ENCODE assay signal across 18 cellular contexts in the genomic region with DNA sequence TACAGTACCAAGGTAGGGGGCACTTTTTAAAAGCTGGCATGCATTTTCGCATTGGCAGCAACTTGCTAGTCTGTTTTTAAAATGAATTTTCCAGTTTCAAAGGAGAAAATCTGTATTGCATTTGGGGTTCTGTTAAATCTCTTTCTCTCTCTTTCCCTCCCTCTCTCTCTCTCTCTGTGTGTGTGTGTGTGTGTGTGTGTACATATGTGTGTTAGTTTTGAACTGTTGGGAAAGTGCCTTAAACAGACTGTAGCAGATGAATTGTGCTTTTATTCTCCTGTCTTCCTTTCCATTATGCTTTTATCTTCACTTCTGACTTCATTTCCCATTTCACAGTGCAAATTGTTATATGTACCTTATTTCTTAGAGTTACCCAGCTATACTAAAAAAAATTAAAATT.
"Had no signal": no experiment of that assay in that cellular context is flagged by ENCODE, and none has a peak within 500 bp of the region (broad histone marks: within the 10 kb centered on the region; RNA-seq: fewer than 3 reads in every experiment).

No MANE protein-coding gene starts in this region.

- DNase-seq: activated CD4-positive, alpha-beta T cell treated with anti-CD3 and anti-CD28 coated beads, Interleukin-2, amount 10 ng/mL, durations not matched to agents 7 days and 5 days; activated CD4-positive, CD25-positive, alpha-beta regulatory T cell; activated T-cell treated with anti-CD3 and anti-CD28 coated beads for 4 hours; brain microvascular endothelial cell; dermis blood vessel endothelial cell; gastrocnemius medialis; islet precursor cell; mucosa of descending colon; naive thymus-derived CD4-positive, alpha-beta T cell; small intestine; stimulated activated CD4-positive, alpha-beta T cell treated with anti-CD3 and anti-CD28 coated beads, Interleukin-4, amount 100 ng/mL, for 4 hours; stimulated activated CD8-positive, alpha-beta memory T cell treated with anti-CD3 and anti-CD28 coated beads, Interleukin-4, amount 100 ng/mL, for 48 hours; stimulated activated naive CD8-positive, alpha-beta T cell treated with anti-CD3 and anti-CD28 coated beads, Interleukin-15, amount 100 ng/mL, for 72 hours; upper lobe of right lung had no signal

- H2AFZ ChIP-seq: parathyroid adenoma had no signal

- H3K4me1 ChIP-seq: parathyroid adenoma, upper lobe of right lung had no signal

- H3K27me3 Mint-ChIP-seq: activated CD4-positive, alpha-beta T cell treated with anti-CD3 and anti-CD28 coated beads, Interleukin-2, amount 10 ng/mL, durations not matched to agents 7 days and 5 days; stimulated activated naive CD8-positive, alpha-beta T cell treated with anti-CD3 and anti-CD28 coated beads, Interleukin-15, amount 100 ng/mL, for 72 hours had no signal

- H3K36me3 ChIP-seq: brain microvascular endothelial cell, upper lobe of right lung had no signal

- H3K9me3 ChIP-seq: gastrocnemius medialis, mucosa of descending colon, neutrophil, upper lobe of right lung had no signal

- H3K36me3 Mint-ChIP-seq: activated naive CD4-positive, alpha-beta T cell treated with anti-CD3 and anti-CD28 coated beads, Interleukin-2, amount 50 U/mL, for 24 hours had no signal

- H3K4me3 ChIP-seq: gastrocnemius medialis, mucosa of descending colon, upper lobe of right lung had no signal

- H3K27ac Mint-ChIP-seq: activated CD4-positive, alpha-beta T cell treated with anti-CD3 and anti-CD28 coated beads, Interleukin-2, amount 10 ng/mL, durations not matched to agents 7 days and 5 days; activated naive CD4-positive, alpha-beta T cell treated with anti-CD3 and anti-CD28 coated beads, Interleukin-2, amount 50 U/mL, for 24 hours; naive thymus-derived CD4-positive, alpha-beta T cell had no signal

- H3K9me3 Mint-ChIP-seq: activated CD4-positive, alpha-beta T cell treated with anti-CD3 and anti-CD28 coated beads, Interleukin-2, amount 10 ng/mL, durations not matched to agents 7 days and 5 days; activated naive CD4-positive, alpha-beta T cell treated with anti-CD3 and anti-CD28 coated beads, Interleukin-2, amount 50 U/mL, for 24 hours; naive thymus-derived CD4-positive, alpha-beta T cell; stimulated activated naive CD8-positive, alpha-beta T cell treated with anti-CD3 and anti-CD28 coated beads, Interleukin-15, amount 100 ng/mL, for 72 hours had no signal

- H3K27ac ChIP-seq: brain microvascular endothelial cell, neutrophil, parathyroid adenoma, upper lobe of right lung had no signal

- ATAC-seq: gastrocnemius medialis; left lobe of liver; mucosa of descending colon; naive thymus-derived CD4-positive, alpha-beta T cell; stimulated activated naive CD8-positive, alpha-beta T cell treated with anti-CD3 and anti-CD28 coated beads, Interleukin-15, amount 100 ng/mL, for 72 hours; upper lobe of right lung had no signal

- H3K79me2 ChIP-seq: parathyroid adenoma had no signal

- H3K27me3 ChIP-seq: brain microvascular endothelial cell, gastrocnemius medialis, neutrophil, upper lobe of right lung had no signal

- H3K4me3 Mint-ChIP-seq: activated CD4-positive, alpha-beta T cell treated with anti-CD3 and anti-CD28 coated beads, Interleukin-2, amount 10 ng/mL, durations not matched to agents 7 days and 5 days; activated naive CD4-positive, alpha-beta T cell treated with anti-CD3 and anti-CD28 coated beads, Interleukin-2, amount 50 U/mL, for 24 hours; naive thymus-derived CD4-positive, alpha-beta T cell; stimulated activated naive CD8-positive, alpha-beta T cell treated with anti-CD3 and anti-CD28 coated beads, Interleukin-15, amount 100 ng/mL, for 72 hours had no signal
